In genomic region chr2:81647715-81648114, GRCh38 we compare ENCODE assay signal across 27 cellular contexts.
"Had no signal": no experiment of that assay in that cellular context is flagged by ENCODE, and none has a peak within 500 bp of the region (broad histone marks: within the 10 kb centered on the region; RNA-seq: fewer than 3 reads in every experiment).

No MANE protein-coding gene starts in this region.

- ATAC-seq: activated CD8-positive, alpha-beta memory T cell treated with anti-CD3 and anti-CD28 coated beads, Interleukin-2, amount 10 ng/mL, durations not matched to agents 7 days and 5 days; K562; PC-3; T-helper 17 cell had no signal

- H3K36me3 ChIP-seq: breast epithelium had no signal

- H3K27me3 ChIP-seq: breast epithelium had no signal

- H3K27ac ChIP-seq: breast epithelium had no signal

- H3K27me3 Mint-ChIP-seq: activated B cell treated with CpG ODN at 0.5 μM for 24 hours; activated CD4-positive, alpha-beta T cell treated with anti-CD3 and anti-CD28 coated beads, Interleukin-2, amount 10 ng/mL, durations not matched to agents 24 days and 14 days; activated CD8-positive, alpha-beta memory T cell treated with anti-CD3 and anti-CD28 coated beads, Interleukin-2, amount 10 ng/mL, durations not matched to agents 7 days and 5 days; activated naive CD4-positive, alpha-beta T cell treated with anti-CD3 and anti-CD28 coated beads, Interleukin-2, amount 50 U/mL, for 24 hours; activated T-cell treated with anti-CD3 and anti-CD28 coated beads, Interleukin-2, amount 50 U/mL, for 24 hours; T-helper 17 cell had no signal

- DNase-seq: activated B cell treated with CpG ODN at 0.5 μM for 24 hours; activated CD4-positive, alpha-beta T cell treated with anti-CD3 and anti-CD28 coated beads for 1 hour; activated CD4-positive, alpha-beta T cell treated with anti-CD3 and anti-CD28 coated beads, Interleukin-2, amount 10 ng/mL, durations not matched to agents 24 days and 14 days; activated CD4-positive, alpha-beta T cell treated with anti-CD3 and anti-CD28 coated beads, Interleukin-2, amount 50 U/mL, for 48 hours; activated CD8-positive, alpha-beta memory T cell treated with anti-CD3 and anti-CD28 coated beads, Interleukin-2, amount 10 ng/mL, durations not matched to agents 7 days and 5 days; activated effector memory CD4-positive, alpha-beta T cell treated with Interleukin-2 at 50 U/mL for 16 hours; activated naive CD4-positive, alpha-beta T cell; activated T-cell treated with anti-CD3 and anti-CD28 coated beads, Interleukin-2, amount 50 U/mL, for 24 hours; aorta; caudate nucleus; Kasumi-1; NCI-H1105 treated with DMSO at 0.1 percent for 48 hours; NCI-H1436 treated with DMSO at 0.1 percent for 48 hours; NCI-H187; NCI-H2081 treated with DMSO at 0.1 percent for 48 hours; NCI-H2171; NCI-H2227 treated with DMSO at 0.1 percent for 48 hours; NCI-H446 treated with DMSO at 0.1 percent for 48 hours; NCI-H526; PC-3; SHP77 treated with DMSO at 0.1 percent for 48 hours; T-helper 17 cell; T-helper 9 cell had no signal

- H3K36me3 Mint-ChIP-seq: activated CD8-positive, alpha-beta memory T cell treated with anti-CD3 and anti-CD28 coated beads, Interleukin-2, amount 10 ng/mL, durations not matched to agents 7 days and 5 days; activated naive CD4-positive, alpha-beta T cell treated with anti-CD3 and anti-CD28 coated beads, Interleukin-2, amount 50 U/mL, for 24 hours had no signal

- H3K4me1 ChIP-seq: breast epithelium had no signal

- H3K4me3 Mint-ChIP-seq: activated B cell treated with CpG ODN at 0.5 μM for 24 hours; activated CD4-positive, alpha-beta T cell treated with anti-CD3 and anti-CD28 coated beads, Interleukin-2, amount 10 ng/mL, durations not matched to agents 24 days and 14 days; activated CD8-positive, alpha-beta memory T cell treated with anti-CD3 and anti-CD28 coated beads, Interleukin-2, amount 10 ng/mL, durations not matched to agents 7 days and 5 days; activated naive CD4-positive, alpha-beta T cell treated with anti-CD3 and anti-CD28 coated beads, Interleukin-2, amount 50 U/mL, for 24 hours; activated T-cell treated with anti-CD3 and anti-CD28 coated beads, Interleukin-2, amount 50 U/mL, for 24 hours; activated T-helper 1 cell treated with anti-CD3 and anti-CD28 coated beads, Interleukin-12 subunit alpha, Interleukin-12 subunit beta, Interleukin-2, Interleukin-4 antibody, amounts not matched to agents 30 ng/mL and 10 ng/mL and 1 ng/mL, durations not matched to agents 14 hours and 24 hours and 36 hours; T-helper 17 cell had no signal

- H3K9me3 ChIP-seq: breast epithelium had no signal

- H3K4me1 Mint-ChIP-seq: activated B cell treated with CpG ODN at 0.5 μM for 24 hours; activated CD4-positive, alpha-beta T cell treated with anti-CD3 and anti-CD28 coated beads, Interleukin-2, amount 10 ng/mL, durations not matched to agents 24 days and 14 days; activated CD8-positive, alpha-beta memory T cell treated with anti-CD3 and anti-CD28 coated beads, Interleukin-2, amount 10 ng/mL, durations not matched to agents 7 days and 5 days; activated naive CD4-positive, alpha-beta T cell treated with anti-CD3 and anti-CD28 coated beads, Interleukin-2, amount 50 U/mL, for 24 hours; T-helper 17 cell had no signal

- H3K27ac Mint-ChIP-seq: activated B cell treated with CpG ODN at 0.5 μM for 24 hours; activated CD4-positive, alpha-beta T cell treated with anti-CD3 and anti-CD28 coated beads, Interleukin-2, amount 10 ng/mL, durations not matched to agents 24 days and 14 days; activated CD8-positive, alpha-beta memory T cell treated with anti-CD3 and anti-CD28 coated beads, Interleukin-2, amount 10 ng/mL, durations not matched to agents 7 days and 5 days; activated naive CD4-positive, alpha-beta T cell treated with anti-CD3 and anti-CD28 coated beads, Interleukin-2, amount 50 U/mL, for 24 hours; activated T-cell treated with anti-CD3 and anti-CD28 coated beads, Interleukin-2, amount 50 U/mL, for 24 hours; activated T-helper 1 cell treated with anti-CD3 and anti-CD28 coated beads, Interleukin-12 subunit alpha, Interleukin-12 subunit beta, Interleukin-2, Interleukin-4 antibody, amounts not matched to agents 30 ng/mL and 10 ng/mL and 1 ng/mL, durations not matched to agents 14 hours and 24 hours and 36 hours; T-helper 17 cell had no signal

- H3K4me3 ChIP-seq: breast epithelium, K562 had no signal
